ENCODE assay signal across 31 cellular contexts in the genomic region with DNA sequence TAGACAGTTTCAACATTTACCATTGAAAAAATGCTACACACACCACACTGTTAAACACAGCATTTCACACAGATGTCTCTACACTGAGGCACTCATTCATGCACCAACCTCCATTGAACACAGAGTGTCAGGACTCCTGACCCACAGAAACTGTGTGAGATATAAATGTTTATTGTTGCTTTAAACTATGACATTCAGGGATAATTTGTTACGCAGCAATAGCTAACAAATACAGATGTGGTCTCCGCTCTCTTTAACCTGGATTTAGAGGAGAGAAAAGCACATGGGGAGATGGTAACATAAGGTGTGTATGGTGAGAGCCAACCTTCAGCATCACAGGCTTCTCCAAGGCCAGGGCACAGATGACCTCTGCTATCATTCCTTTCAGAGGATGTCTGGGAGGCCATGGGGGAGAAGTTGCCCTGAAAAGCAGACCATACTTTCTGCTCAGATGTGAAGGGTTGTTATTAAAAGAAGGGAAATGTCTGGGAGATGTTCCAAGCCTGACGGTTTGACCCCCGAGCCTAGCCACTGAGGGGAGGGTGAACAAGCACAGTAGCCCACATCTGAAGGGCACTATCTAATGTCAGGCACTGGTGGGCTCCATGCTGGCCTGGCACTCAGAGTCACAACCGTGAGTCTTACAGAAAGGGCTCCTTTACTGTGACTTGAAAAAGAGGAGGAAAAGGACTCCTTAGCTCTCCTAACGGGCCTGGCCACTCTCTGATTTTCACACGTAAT.
"Had no signal": no experiment of that assay in that cellular context is flagged by ENCODE, and none has a peak within 500 bp of the region (broad histone marks: within the 10 kb centered on the region; RNA-seq: fewer than 3 reads in every experiment).

No MANE protein-coding gene starts in this region.

- H3K4me1 ChIP-seq: parathyroid adenoma had no signal

- H3K9me3 ChIP-seq: mucosa of descending colon, neutrophil, suprapubic skin, transverse colon had no signal

- H3K27me3 Mint-ChIP-seq: memory B cell had no signal

- H3K27ac Mint-ChIP-seq: dendritic cell treated with granulocyte-macrophage colony-stimulating factor and Interleukin-4, amounts not matched to agents 40 ng/mL and 50 ng/mL, for 4 days; memory B cell; mesothelial cell of epicardium; natural killer cell treated with Interleukin-12 subunit alpha and Interleukin-12 subunit beta and Interleukin-15 and Interleukin-18, amount 100 ng/mL, for 72 hours; progenitor cell of endocrine pancreas; stimulated activated naive CD8-positive, alpha-beta T cell treated with anti-CD3 and anti-CD28 coated beads, Interleukin-15, amount 100 ng/mL, for 72 hours had no signal

- H2AFZ ChIP-seq: parathyroid adenoma had no signal

- H3K9me3 Mint-ChIP-seq: memory B cell; mesothelial cell of epicardium; natural killer cell treated with Interleukin-12 subunit alpha and Interleukin-12 subunit beta and Interleukin-15 and Interleukin-18, amount 100 ng/mL, for 72 hours; neural crest cell had no signal

- H3K27ac ChIP-seq: esophagus squamous epithelium, heart right ventricle, neutrophil, parathyroid adenoma, skin epidermis, spleen, suprapubic skin, transverse colon had no signal

- ATAC-seq: heart right ventricle; left lobe of liver; mucosa of descending colon; natural killer cell treated with Interleukin-12 subunit alpha and Interleukin-12 subunit beta and Interleukin-15 and Interleukin-18, amount 100 ng/mL, for 72 hours; stimulated activated naive CD8-positive, alpha-beta T cell treated with anti-CD3 and anti-CD28 coated beads, Interleukin-15, amount 100 ng/mL, for 72 hours had no signal

- H3K36me3 ChIP-seq: esophagus squamous epithelium, heart right ventricle, neutrophil, spleen, suprapubic skin, transverse colon had no signal

- FAIRE-seq: colon, endothelial cell of umbilical vein, kidney had no signal

- H3K4me3 ChIP-seq: esophagus squamous epithelium, heart right ventricle, lung, mucosa of descending colon, skin epidermis, spleen, suprapubic skin, transverse colon had no signal

- H3K9ac ChIP-seq: parathyroid adenoma had no signal

- DNase-seq: central memory CD4-positive, alpha-beta T cell; effector CD8-positive, alpha-beta T cell; esophagus squamous epithelium; foreskin melanocyte; glutamatergic neuron; heart right ventricle; hypothalamus; kidney; mucosa of descending colon; naive B cell; spleen; stimulated activated CD4-positive, alpha-beta T cell treated with anti-CD3 and anti-CD28 coated beads, Interleukin-15, amount 100 ng/mL, for 24 hours; stimulated activated CD4-positive, alpha-beta T cell treated with anti-CD3 and anti-CD28 coated beads, Interleukin-2, amount 100 ng/mL, for 48 hours; stimulated activated CD8-positive, alpha-beta memory T cell treated with anti-CD3 and anti-CD28 coated beads, Interleukin-4, amount 100 ng/mL, for 48 hours; stimulated activated naive CD4-positive, alpha-beta T cell; stimulated activated naive CD8-positive, alpha-beta T cell treated with anti-CD3 and anti-CD28 coated beads, Interleukin-15, amount 100 ng/mL, for 72 hours; transverse colon had no signal

- H3K27me3 ChIP-seq: suprapubic skin, transverse colon had no signal

- H3K79me2 ChIP-seq: parathyroid adenoma had no signal

- H3K36me3 Mint-ChIP-seq: memory B cell; mesothelial cell of epicardium; naive B cell; natural killer cell treated with Interleukin-12 subunit alpha and Interleukin-12 subunit beta and Interleukin-15 and Interleukin-18, amount 100 ng/mL, for 72 hours had no signal

- H3K4me3 Mint-ChIP-seq: dendritic cell treated with granulocyte-macrophage colony-stimulating factor and Interleukin-4, amounts not matched to agents 40 ng/mL and 50 ng/mL, for 4 days; memory B cell; mesothelial cell of epicardium; naive B cell; natural killer cell treated with Interleukin-12 subunit alpha and Interleukin-12 subunit beta and Interleukin-15 and Interleukin-18, amount 100 ng/mL, for 72 hours; neural crest cell; stimulated activated naive CD8-positive, alpha-beta T cell treated with anti-CD3 and anti-CD28 coated beads, Interleukin-15, amount 100 ng/mL, for 72 hours had no signal
